In the genomic region with DNA sequence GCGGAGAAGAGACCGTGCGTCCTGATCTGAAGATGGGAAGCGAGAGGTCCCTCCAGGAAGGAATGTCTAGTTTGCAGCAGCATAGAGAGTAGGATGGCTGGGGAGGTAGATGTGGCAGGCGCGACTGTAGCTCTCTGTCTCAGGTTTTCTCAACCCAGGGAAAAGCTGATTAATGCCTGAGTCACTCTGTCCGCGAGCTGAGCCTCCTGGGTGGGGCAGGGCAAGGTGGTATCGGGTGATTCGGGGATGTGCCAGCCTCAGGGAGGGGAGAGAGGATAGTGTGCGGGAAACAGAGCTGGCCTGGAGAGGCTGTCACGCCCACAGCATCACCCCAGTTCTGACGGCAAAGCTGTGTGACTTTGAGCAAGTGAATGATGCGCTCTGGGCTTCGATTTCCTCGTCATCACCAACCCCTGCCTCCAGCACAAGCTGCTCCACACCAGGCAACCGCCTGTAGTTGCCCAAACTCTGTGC, we compare ENCODE assay signal across 9 cellular contexts. TPM values are rescaled to one million over a fixed set of nuclear protein-coding genes. Genes with fewer than 3 reads are reported as not detected.
DNase-seq lines count a peak whose midpoint lies in the region; ATAC-seq and TF ChIP-seq lines count a peak whose summit lies in the region.
"Had no signal": no experiment of that assay in that cellular context is flagged by ENCODE, and none has a peak within 500 bp of the region (broad histone marks: within the 10 kb centered on the region; RNA-seq: fewer than 3 reads in every experiment).

No MANE protein-coding gene starts in this region.

- no peaks in the 10 kb centered on the region for H4K20me1 ChIP-seq in neural progenitor cell (ENCODE audit: low read depth)

- peaks cover 22% of the 10 kb centered on the region for H3K9me3 ChIP-seq in adipocyte (ENCODE audit: control insufficient read depth, low read length)
- H3K9me3 ChIP-seq in neural progenitor cell (ENCODE audit: low read depth), result peaks cover 7% of the 10 kb centered on the region

- H3K4me2 ChIP-seq in neural progenitor cell, result no peak overlapping the region

- H3K27me3 ChIP-seq in adipocyte (replicated peaks; ENCODE audit: control insufficient read depth, insufficient read depth, low read length) (peaks cover 19% of the 10 kb centered on the region), neural progenitor cell (no peaks in the 10 kb centered on the region)

- H3K27me3 Mint-ChIP-seq in HFFc6 (ENCODE audit: insufficient read depth), result peaks cover 17% of the 10 kb centered on the region
- peaks cover 1% of the 10 kb centered on the region for H3K27me3 Mint-ChIP-seq in neural progenitor cell (ENCODE audit: insufficient read depth, low read depth)

- H3K36me3 ChIP-seq in adipocyte (ENCODE audit: control insufficient read depth, insufficient read depth, low read length, severe bottlenecking), result no peaks in the 10 kb centered on the region
- no peaks in the 10 kb centered on the region for H3K36me3 ChIP-seq in neural progenitor cell

- H3K4me3 ChIP-seq in adipocyte (ENCODE audit: low read length), result no peak overlapping the region
- H3K4me3 ChIP-seq in neural progenitor cell, result no peak overlapping the region

- no peaks in the 10 kb centered on the region for H3K4me1 Mint-ChIP-seq in HFFc6 (ENCODE audit: low read depth)
- H3K4me1 Mint-ChIP-seq in neural progenitor cell, result no peaks in the 10 kb centered on the region

- H3K4me3 Mint-ChIP-seq in HFFc6 (no peak overlapping the region), neural progenitor cell (no peak overlapping the region)

- no peak overlapping the region for H2AFZ ChIP-seq in neural progenitor cell (replicated peaks)

- H3K36me3 Mint-ChIP-seq in HFFc6 (ENCODE audit: low read depth), result peaks cover 9% of the 10 kb centered on the region; the same call in 1 of the 2 replicates
- H3K36me3 Mint-ChIP-seq in neural progenitor cell, result peaks cover 3% of the 10 kb centered on the region

- DNase-seq in Caki2 (ENCODE audit: low read depth) (peak; percentile 95), HFFc6 (peak; percentile 46), adipocyte (ENCODE audit: low read depth) (peak; percentile 38), neural progenitor cell (ENCODE audit: low spot score) (no peak), NCI-H2081 (lab: John Stamatoyannopoulos, UW) (no peak)
- DNase-seq: activated CD4-positive, alpha-beta T cell treated with anti-CD3 and anti-CD28 coated beads, Interleukin-2, amount 50 U/mL, for 1 hour had no signal

- in situ Hi-C loops in Caki2 (cut with HindIII; ENCODE audit: low pct_unique_long_range_greater_than_20kb, low sequenced_read_pairs), result no loop called here

- peaks cover 39% of the 10 kb centered on the region for H3F3A ChIP-seq in neural progenitor cell (ENCODE audit: low read depth)

- H3K9me3 Mint-ChIP-seq in HFFc6, result peaks cover 16% of the 10 kb centered on the region
- H3K9me3 Mint-ChIP-seq in neural progenitor cell, result peaks cover 13% of the 10 kb centered on the region

- H3K9ac ChIP-seq in adipocyte (ENCODE audit: low read length), result no peak overlapping the region
- H3K9ac ChIP-seq in neural progenitor cell, result no peak overlapping the region

- H3K4me1 ChIP-seq in adipocyte (ENCODE audit: control insufficient read depth, insufficient read depth, low read length), result peaks cover 7% of the 10 kb centered on the region
- no peaks in the 10 kb centered on the region for H3K4me1 ChIP-seq in neural progenitor cell

- no peak overlapping the region for H3K27ac ChIP-seq in neural progenitor cell

- no peaks in the 10 kb centered on the region for H3K79me2 ChIP-seq in neural progenitor cell (ENCODE audit: low read depth)

- TF ChIP-seq CTCF in HFFc6 (IDR thresholded peaks at IDR 0.05) (no peak), neural progenitor cell (IDR thresholded peaks at IDR 0.05) (no peak)

- H3K27ac Mint-ChIP-seq in HFFc6 (no peak overlapping the region; the same call in 1 of the 2 replicates), neural progenitor cell (peak overlapping the region; percentile 62)

- ATAC-seq in GM21737 (IDR thresholded peaks at IDR 0.05; ENCODE audit: unreplicated experiment) (no peak), GM18873 (IDR thresholded peaks at IDR 0.05; ENCODE audit: low FRiP score, unreplicated experiment) (no peak)

RNA-seq across cellular contexts. Expression of a gene that starts 28.4 kb away (rescaled TPM):
- total RNA-seq in Caki2 (2014; rRNA removed; shearing (Covaris generic); ENCODE audit: low replicate concordance), result not detected in 2 replicates
- under 1 TPM; 0.24 to 0.56 (median 0.35) TPM for total RNA-seq in HFFc6 (2021; fragmentation: NEBNext Ultra II Directional; extraction: Animal tissue kit (Norgen Biotek cat#: 25700))
- not detected in 2 replicates for total RNA-seq in neural progenitor cell (ENCODE audit: low replicate concordance)
- total RNA-seq: glomerular endothelial cell had no signal

RNA-seq across cellular contexts. Expression of a gene that starts 46.8 kb away (rescaled TPM):
- not detected in 2 replicates for total RNA-seq in Caki2 (2014; rRNA removed; shearing (Covaris generic); ENCODE audit: low replicate concordance)
- total RNA-seq in HFFc6 (2021; fragmentation: NEBNext Ultra II Directional; extraction: Animal tissue kit (Norgen Biotek cat#: 25700)), result 100 to 1,000 TPM; 130 to 211 (median 176) TPM
- total RNA-seq in neural progenitor cell (ENCODE audit: low replicate concordance), result not detected in 2 replicates
- total RNA-seq: glomerular endothelial cell had no signal

Comparison
In these comparisons a context has a peak if more than half of its experiments do, and no peak if none do; other contexts are left out.
1. DNase-seq: peak in Caki2 (single experiment), HFFc6 (single experiment) and adipocyte (single experiment); none in neural progenitor cell (single experiment) and NCI-H2081 (0 of 2).
2. RNA of a gene that starts 46.8 kb away (total RNA-seq): 130 to 211 TPM in HFFc6; not detected in Caki2 and not detected in neural progenitor cell; every median in the first group is over 100 times any median in the second.